Comparison of ENCODE assay signal across 21 cellular contexts in the genomic region with DNA sequence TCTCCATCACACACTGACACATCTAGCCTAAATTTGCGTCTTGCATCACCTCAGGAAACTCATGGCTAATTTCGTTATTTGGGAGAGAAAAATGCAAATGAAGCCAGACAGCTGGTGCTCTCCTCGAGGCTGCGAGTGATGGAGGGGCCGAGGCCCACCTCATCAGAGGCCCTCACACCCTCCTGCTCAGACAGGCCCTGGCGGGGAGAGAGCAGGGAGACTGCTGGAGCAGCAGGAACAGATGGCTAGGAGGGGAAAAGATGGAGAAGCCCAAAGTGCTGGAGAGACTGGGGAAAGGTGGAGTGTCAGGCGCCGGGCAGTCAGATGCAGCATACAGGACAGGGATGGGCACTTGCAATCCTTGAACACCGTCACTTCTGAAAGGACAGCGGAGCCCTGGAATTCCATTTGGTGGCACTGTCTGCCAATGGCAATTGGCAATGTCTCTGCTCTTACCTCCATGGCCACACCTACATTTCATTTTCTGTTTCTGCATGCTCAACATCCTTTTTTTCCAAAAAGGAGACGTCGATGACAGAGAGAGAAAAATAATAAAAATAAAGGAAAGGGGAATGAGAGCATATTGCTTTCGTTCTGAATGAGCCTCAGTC.
DNase-seq lines count a peak whose midpoint lies in the region; ATAC-seq lines count a peak whose summit lies in the region.
"Had no signal": no experiment of that assay in that cellular context is flagged by ENCODE, and none has a peak within 500 bp of the region (broad histone marks: within the 10 kb centered on the region; RNA-seq: fewer than 3 reads in every experiment).

No MANE protein-coding gene starts in this region.

- no peak overlapping the region for H3K4me3 ChIP-seq in effector memory CD4-positive, alpha-beta T cell (ENCODE audit: insufficient read depth, low read depth, low read length, poor library complexity, severe bottlenecking)
- H3K4me3 ChIP-seq: A549, MG63 had no signal

- DNase-seq in SIG-M5 treated with dmso at 0.1 percent for 504 hours (lab: John Stamatoyannopoulos, UW; ENCODE audit: unreplicated experiment): peak; percentile 22
- DNase-seq in SIG-M5 (lab: John Stamatoyannopoulos, UW): no peak
- peak; percentile 79 for DNase-seq in NCI-H2171 (lab: John Stamatoyannopoulos, UW)
- peak; percentile 2 for DNase-seq in SW480 (ENCODE audit: low spot score)
- DNase-seq in CD1c-positive myeloid dendritic cell (ENCODE audit: extremely low spot score): no peak
- no peak for DNase-seq in effector memory CD4-positive, alpha-beta T cell
- DNase-seq: Caco-2, H7, NCI-H1105, NCI-H187 treated with DMSO at 0.1 percent for 48 hours, NCI-H774, OCI-M1, T-cell had no signal

- no peaks in the 10 kb centered on the region for H3K36me3 ChIP-seq in effector memory CD4-positive, alpha-beta T cell (ENCODE audit: control insufficient read depth, insufficient read depth, low read length)
- H3K36me3 ChIP-seq: MG63 had no signal

- H3K27ac ChIP-seq in effector memory CD4-positive, alpha-beta T cell (ENCODE audit: insufficient read depth, low read length, poor library complexity, severe bottlenecking): no peak overlapping the region
- H3K27ac ChIP-seq: A549, C4-2B, KMS-11, RWPE1 had no signal

- no peaks in the 10 kb centered on the region for H3K9me3 ChIP-seq in effector memory CD4-positive, alpha-beta T cell (ENCODE audit: control insufficient read depth, low read length)
- H3K9me3 ChIP-seq: A549, Caco-2, MG63 had no signal

- ATAC-seq in GM18870 (IDR thresholded peaks at IDR 0.05; ENCODE audit: unreplicated experiment) (no peak), HG03354 (IDR thresholded peaks at IDR 0.05; ENCODE audit: poor library complexity, severe bottlenecking, unreplicated experiment) (no peak)
- ATAC-seq: A549, HepG2, T-cell had no signal

- H3K4me1 ChIP-seq in effector memory CD4-positive, alpha-beta T cell (ENCODE audit: control insufficient read depth, insufficient read depth, low read length, poor library complexity, severe bottlenecking): no peaks in the 10 kb centered on the region
- H3K4me1 ChIP-seq: A549, Caco-2 had no signal

- H3K27me3 ChIP-seq in effector memory CD4-positive, alpha-beta T cell (replicated peaks; ENCODE audit: control insufficient read depth, insufficient read depth, low read length, poor library complexity, severe bottlenecking): no peaks in the 10 kb centered on the region
- H3K27me3 ChIP-seq: MG63 had no signal

Comparison
In these comparisons a context has a peak if more than half of its experiments do, and no peak if none do; other contexts are left out.
1. DNase-seq: peak in SIG-M5 treated with dmso at 0.1 percent for 504 hours (single experiment), NCI-H2171 (single experiment) and SW480 (single experiment); none in SIG-M5 (single experiment), CD1c-positive myeloid dendritic cell (single experiment) and effector memory CD4-positive, alpha-beta T cell (0 of 3).